Comparison of ENCODE assay signal across 1 cellular context in the genomic region with DNA sequence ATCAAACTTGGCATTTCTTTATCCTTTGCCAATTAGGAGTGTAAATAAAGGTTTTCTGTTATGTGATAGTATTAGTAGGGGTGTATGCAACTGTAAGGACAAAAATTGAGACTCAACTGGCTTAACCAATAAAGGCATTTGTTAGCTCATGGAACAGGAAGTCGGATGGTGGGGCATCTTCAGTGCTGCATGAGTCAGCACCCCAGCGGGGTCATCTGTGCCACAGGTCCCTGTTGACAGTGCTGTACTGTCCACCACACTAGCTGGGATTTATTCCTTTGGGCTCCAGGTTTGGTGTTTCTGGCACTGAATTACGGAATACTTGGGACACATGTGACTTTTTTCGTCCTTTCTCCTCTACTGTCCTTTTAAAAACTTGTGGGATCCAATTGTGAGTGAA.
TF ChIP-seq lines count a peak whose summit lies in the region.

No MANE protein-coding gene starts in this region.

TF ChIP-seq in IMR-90, 13 proteins besides CTCF, POLR2A, EP300 and RAD21 (continued from another document):
- TF ChIP-seq, protein P1, sequence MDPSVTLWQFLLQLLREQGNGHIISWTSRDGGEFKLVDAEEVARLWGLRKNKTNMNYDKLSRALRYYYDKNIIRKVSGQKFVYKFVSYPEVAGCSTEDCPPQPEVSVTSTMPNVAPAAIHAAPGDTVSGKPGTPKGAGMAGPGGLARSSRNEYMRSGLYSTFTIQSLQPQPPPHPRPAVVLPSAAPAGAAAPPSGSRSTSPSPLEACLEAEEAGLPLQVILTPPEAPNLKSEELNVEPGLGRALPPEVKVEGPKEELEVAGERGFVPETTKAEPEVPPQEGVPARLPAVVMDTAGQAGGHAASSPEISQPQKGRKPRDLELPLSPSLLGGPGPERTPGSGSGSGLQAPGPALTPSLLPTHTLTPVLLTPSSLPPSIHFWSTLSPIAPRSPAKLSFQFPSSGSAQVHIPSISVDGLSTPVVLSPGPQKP (IDR thresholded peaks at IDR 0.05; ENCODE audit: borderline replicate concordance, low read depth, low read length): no peak
- TF ChIP-seq MAZ (IDR thresholded peaks at IDR 0.05; ENCODE audit: borderline replicate concordance, low read depth, low read length): no peak
- TF ChIP-seq, protein P2, sequence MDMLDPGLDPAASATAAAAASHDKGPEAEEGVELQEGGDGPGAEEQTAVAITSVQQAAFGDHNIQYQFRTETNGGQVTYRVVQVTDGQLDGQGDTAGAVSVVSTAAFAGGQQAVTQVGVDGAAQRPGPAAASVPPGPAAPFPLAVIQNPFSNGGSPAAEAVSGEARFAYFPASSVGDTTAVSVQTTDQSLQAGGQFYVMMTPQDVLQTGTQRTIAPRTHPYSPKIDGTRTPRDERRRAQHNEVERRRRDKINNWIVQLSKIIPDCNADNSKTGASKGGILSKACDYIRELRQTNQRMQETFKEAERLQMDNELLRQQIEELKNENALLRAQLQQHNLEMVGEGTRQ (IDR thresholded peaks at IDR 0.05; ENCODE audit: low read depth, low read length): no peak
- TF ChIP-seq NFE2L2 (IDR thresholded peaks at IDR 0.05; ENCODE audit: low read depth, low read length): no peak
- TF ChIP-seq CEBPB (IDR thresholded peaks at IDR 0.05; ENCODE audit: low read depth, low read length): no peak
- no peak for TF ChIP-seq CHD1 (IDR thresholded peaks at IDR 0.05; ENCODE audit: low read depth, low read length)
- no peak for TF ChIP-seq MAFK (IDR thresholded peaks at IDR 0.05; ENCODE audit: low read depth, low read length)
- TF ChIP-seq MXI1 (IDR thresholded peaks at IDR 0.05; ENCODE audit: borderline replicate concordance, low read depth, low read length): no peak
- TF ChIP-seq RCOR1 (IDR thresholded peaks at IDR 0.05; ENCODE audit: insufficient replicate concordance, low read length): no peak
